ENCODE assay signal across 15 cellular contexts in the genomic region with DNA sequence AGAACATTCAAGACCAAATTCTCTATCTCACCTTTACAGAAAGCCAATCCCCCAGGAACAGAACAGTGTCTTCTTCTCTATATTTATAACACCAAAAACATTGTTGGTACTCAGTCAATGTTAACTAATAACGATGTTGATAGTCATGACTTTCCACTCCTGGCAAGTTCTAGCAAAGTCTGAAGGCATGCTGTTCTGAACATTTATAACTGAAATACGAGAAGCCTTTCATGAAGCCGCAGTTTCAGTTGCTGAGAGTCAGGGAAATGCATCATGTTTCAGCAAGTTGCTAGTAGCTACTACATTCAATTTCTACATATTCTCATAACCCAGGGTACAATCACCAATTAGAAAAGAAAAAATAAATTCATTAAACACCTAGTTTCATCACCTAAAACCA.
DNase-seq lines count a peak whose midpoint lies in the region; ATAC-seq and TF ChIP-seq lines count a peak whose summit lies in the region.
"Had no signal": no experiment of that assay in that cellular context is flagged by ENCODE, and none has a peak within 500 bp of the region (broad histone marks: within the 10 kb centered on the region; RNA-seq: fewer than 3 reads in every experiment).

No MANE protein-coding gene starts in this region.

- no peak overlapping the region for H3K4me3 Mint-ChIP-seq in naive B cell
- H3K4me3 Mint-ChIP-seq in activated CD8-positive, alpha-beta memory T cell treated with anti-CD3 and anti-CD28 coated beads, Interleukin-2, amount 10 ng/mL, durations not matched to agents 7 days and 5 days: no peak overlapping the region
- H3K4me3 Mint-ChIP-seq: dendritic cell treated with granulocyte-macrophage colony-stimulating factor and Interleukin-4, amounts not matched to agents 40 ng/mL and 50 ng/mL, for 4 days had no signal

- H3K9me3 Mint-ChIP-seq in naive B cell: peaks cover 0 to 5% (median 0%) of the 10 kb centered on the region in 7 donors
- H3K9me3 Mint-ChIP-seq in activated CD8-positive, alpha-beta memory T cell treated with anti-CD3 and anti-CD28 coated beads, Interleukin-2, amount 10 ng/mL, durations not matched to agents 7 days and 5 days (ENCODE audit: low read depth): no peaks in the 10 kb centered on the region
- H3K9me3 Mint-ChIP-seq: dendritic cell treated with granulocyte-macrophage colony-stimulating factor and Interleukin-4, amounts not matched to agents 40 ng/mL and 50 ng/mL, for 4 days had no signal

- no peak overlapping the region for H3K4me3 ChIP-seq in choroid plexus epithelial cell (ENCODE audit: low read depth, low read length)
- H3K4me3 ChIP-seq: SK-N-MC, skin epidermis, uterus had no signal

- DNase-seq in DMS53 (lab: John Stamatoyannopoulos, UW) (peak; percentile 50), LoVo (ENCODE audit: low spot score) (peak; percentile 34), choroid plexus epithelial cell (ENCODE audit: low read depth) (peak; percentile 95), naive B cell (no peak), NK-92 (lab: John Stamatoyannopoulos, UW; ENCODE audit: unreplicated experiment) (no peak)
- no peak for DNase-seq in activated CD8-positive, alpha-beta memory T cell treated with anti-CD3 and anti-CD28 coated beads, Interleukin-2, amount 10 ng/mL, durations not matched to agents 7 days and 5 days
- DNase-seq: activated CD4-positive, CD25-positive, alpha-beta regulatory T cell treated with anti-CD3 and anti-CD28 coated beads, Interleukin-2, amount 50 U/mL, for 72 hours; activated effector memory CD4-positive, alpha-beta T cell treated with Interleukin-2 at 50 U/mL for 16 hours; NCI-H774; uterus had no signal

- H3K27ac Mint-ChIP-seq in naive B cell: peak overlapping the region in 5 of 6 donors; percentile 51 to 81 (median 60)
- no peak overlapping the region for H3K27ac Mint-ChIP-seq in activated CD8-positive, alpha-beta memory T cell treated with anti-CD3 and anti-CD28 coated beads, Interleukin-2, amount 10 ng/mL, durations not matched to agents 7 days and 5 days
- H3K27ac Mint-ChIP-seq: dendritic cell treated with granulocyte-macrophage colony-stimulating factor and Interleukin-4, amounts not matched to agents 40 ng/mL and 50 ng/mL, for 4 days had no signal

- ATAC-seq in naive B cell (ENCODE audit: low read depth in 2 of 2): no peak
- ATAC-seq in GM18498 (IDR thresholded peaks at IDR 0.05; ENCODE audit: unreplicated experiment): no peak
- ATAC-seq in GM18867 (IDR thresholded peaks at IDR 0.05; ENCODE audit: unreplicated experiment): no peak
- no peak for ATAC-seq in activated CD8-positive, alpha-beta memory T cell treated with anti-CD3 and anti-CD28 coated beads, Interleukin-2, amount 10 ng/mL, durations not matched to agents 7 days and 5 days

- peaks cover 6 to 34% (median 15%) of the 10 kb centered on the region in 3 donors for H3K4me1 Mint-ChIP-seq in naive B cell
- H3K4me1 Mint-ChIP-seq in activated CD8-positive, alpha-beta memory T cell treated with anti-CD3 and anti-CD28 coated beads, Interleukin-2, amount 10 ng/mL, durations not matched to agents 7 days and 5 days: peaks cover 2% of the 10 kb centered on the region

- no peak for TF ChIP-seq CTCF in choroid plexus epithelial cell (conservative IDR thresholded peaks at IDR 0.05; ENCODE audit: low read depth, low read length)

- CTCF ChIA-PET in activated CD8-positive, alpha-beta memory T cell treated with anti-CD3 and anti-CD28 coated beads, Interleukin-2, amount 10 ng/mL, durations not matched to agents 7 days and 5 days (lab: Charles Lee): no interaction called here

- H3K36me3 Mint-ChIP-seq in naive B cell: no peaks in the 10 kb centered on the region
- H3K36me3 Mint-ChIP-seq in activated CD8-positive, alpha-beta memory T cell treated with anti-CD3 and anti-CD28 coated beads, Interleukin-2, amount 10 ng/mL, durations not matched to agents 7 days and 5 days: no peaks in the 10 kb centered on the region

- peaks cover 0 to 8% (median 0%) of the 10 kb centered on the region in 3 donors for H3K27me3 Mint-ChIP-seq in naive B cell
- peaks cover 11% of the 10 kb centered on the region for H3K27me3 Mint-ChIP-seq in activated CD8-positive, alpha-beta memory T cell treated with anti-CD3 and anti-CD28 coated beads, Interleukin-2, amount 10 ng/mL, durations not matched to agents 7 days and 5 days
- H3K27me3 Mint-ChIP-seq: dendritic cell treated with granulocyte-macrophage colony-stimulating factor and Interleukin-4, amounts not matched to agents 40 ng/mL and 50 ng/mL, for 4 days had no signal

Comparison
In these comparisons a context has a peak if more than half of its experiments do, and no peak if none do; other contexts are left out.
1. DNase-seq: peak in DMS53 (single experiment), LoVo (single experiment) and choroid plexus epithelial cell (single experiment); none in naive B cell (single experiment), NK-92 (single experiment) and activated CD8-positive, alpha-beta memory T cell treated with anti-CD3 and anti-CD28 coated beads, Interleukin-2, amount 10 ng/mL, durations not matched to agents 7 days and 5 days (single experiment).